In the genomic region with DNA sequence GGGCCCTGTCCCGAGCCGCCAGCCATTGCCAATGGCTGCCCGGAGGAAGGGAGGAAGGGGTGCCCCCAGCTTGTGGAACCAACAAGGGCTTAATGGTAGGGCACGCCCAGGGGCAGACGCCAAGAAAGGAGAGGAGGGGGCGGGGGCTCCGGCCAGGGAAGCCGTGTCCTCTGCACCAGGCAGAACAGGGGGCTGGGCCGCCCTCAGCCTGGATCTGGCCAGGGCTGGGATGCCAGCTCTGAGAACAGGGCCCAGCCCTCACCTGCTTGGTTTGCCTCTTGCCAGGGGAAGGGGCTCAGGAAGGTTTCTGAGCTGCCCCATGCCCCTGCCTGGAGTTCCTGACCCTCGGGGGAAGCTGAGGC, we compare ENCODE assay signal across 34 cellular contexts. TPM values are rescaled to one million over a fixed set of nuclear protein-coding genes. Genes with fewer than 3 reads are reported as not detected.
DNase-seq lines count a peak whose midpoint lies in the region; ATAC-seq and TF ChIP-seq lines count a peak whose summit lies in the region.
"Had no signal": no experiment of that assay in that cellular context is flagged by ENCODE, and none has a peak within 500 bp of the region (broad histone marks: within the 10 kb centered on the region; RNA-seq: fewer than 3 reads in every experiment).

No MANE protein-coding gene starts in this region.

- H3K36me3 Mint-ChIP-seq in glutamatergic neuron (ENCODE audit: unreplicated experiment): no peaks in the 10 kb centered on the region
- H3K36me3 Mint-ChIP-seq: activated naive CD8-positive, alpha-beta T cell treated with anti-CD3 and anti-CD28 coated beads for 36 hours; immature natural killer cell had no signal

- no peak overlapping the region for H3K27ac Mint-ChIP-seq in glutamatergic neuron (ENCODE audit: unreplicated experiment)
- H3K27ac Mint-ChIP-seq: activated naive CD8-positive, alpha-beta T cell treated with anti-CD3 and anti-CD28 coated beads for 36 hours; immature natural killer cell had no signal

- peak overlapping the region; percentile 94 for H2BK12ac ChIP-seq in neuronal stem cell (ENCODE audit: low read length)

- no peak overlapping the region for H2AFZ ChIP-seq in neuronal stem cell (ENCODE audit: low read length)

- TF ChIP-seq CTCF in 22Rv1 (IDR thresholded peaks at IDR 0.05): no peak
- no peak for TF ChIP-seq CTCF in glutamatergic neuron (IDR thresholded peaks at IDR 0.05; ENCODE audit: partially characterized antibody, unreplicated experiment)
- TF ChIP-seq CTCF in spleen (IDR thresholded peaks at IDR 0.05 in 8 of 11, conservative IDR thresholded peaks at IDR 0.05 in 3 of 11): no peak

- peak; percentile 76 for DNase-seq in H7
- DNase-seq in glutamatergic neuron: peak; percentile 21
- DNase-seq in neuronal stem cell (ENCODE audit: low spot score): no peak
- no peak for DNase-seq in RPMI8226
- DNase-seq in spleen: no peak
- DNase-seq in NCI-H1930 (lab: John Stamatoyannopoulos, UW): no peak
- DNase-seq: activated CD4-positive, alpha-beta T cell treated with anti-CD3 and anti-CD28 coated beads for 48 hours; activated CD8-positive, alpha-beta memory T cell treated with anti-CD3 and anti-CD28 coated beads for 24 hours; activated effector memory CD4-positive, alpha-beta T cell treated with Interleukin-2 at 50 U/mL for 16 hours; activated naive CD8-positive, alpha-beta T cell treated with anti-CD3 and anti-CD28 coated beads for 36 hours; aorta; COR-L47; cortex of kidney; DMS79; esophagus squamous epithelium; foreskin melanocyte; GDM1; hippocampal formation; immature natural killer cell; KG1; NCI-H1105 treated with DMSO at 0.1 percent for 48 hours; NCI-H2029 treated with DMSO at 0.1 percent for 48 hours; NCI-H2227 treated with DMSO at 0.1 percent for 48 hours; NCI-H69; stimulated activated CD4-positive, alpha-beta T cell treated with anti-CD3 and anti-CD28 coated beads, Interleukin-4, amount 100 ng/mL, for 4 hours; stimulated activated naive CD4-positive, alpha-beta T cell; testis had no signal

- intact Hi-C loops in spleen (cut with DNase I; ENCODE audit: low total_unique reads): no loop called here

- H3K4me1 ChIP-seq in neuronal stem cell (ENCODE audit: control insufficient read depth in 2 of 2, insufficient read depth in 1 of 2, low read depth in 1 of 2, low read length in 2 of 2): peaks cover 25 to 33% of the 10 kb centered on the region in 2 donors
- H3K4me1 ChIP-seq in spleen: peaks cover 10 to 51% (median 33%) of the 10 kb centered on the region in 6 donors
- H3K4me1 ChIP-seq: HAP-1 had no signal

- H2BK15ac ChIP-seq in neuronal stem cell (ENCODE audit: low read length): peak overlapping the region; percentile 62

- H3K9me3 Mint-ChIP-seq in glutamatergic neuron (ENCODE audit: unreplicated experiment): peaks cover 9% of the 10 kb centered on the region
- H3K9me3 Mint-ChIP-seq: activated naive CD8-positive, alpha-beta T cell treated with anti-CD3 and anti-CD28 coated beads for 36 hours; immature natural killer cell; nephron had no signal

- peak overlapping the region; percentile 9 for H2BK120ac ChIP-seq in neuronal stem cell (ENCODE audit: low read depth, low read length)

- H3K36me3 ChIP-seq in H7 (replicated peaks; ENCODE audit: control insufficient read depth, insufficient read depth, low read length): no peaks in the 10 kb centered on the region
- H3K36me3 ChIP-seq in neuronal stem cell (replicated peaks in 1 of 2; ENCODE audit: control insufficient read depth in 2 of 2, insufficient read depth in 2 of 2, low read length in 2 of 2): no peaks in the 10 kb centered on the region
- H3K36me3 ChIP-seq in spleen: no peaks in the 10 kb centered on the region
- H3K36me3 ChIP-seq: esophagus squamous epithelium, HAP-1, MG63, ovary, WERI-Rb-1 had no signal

- H4K91ac ChIP-seq in neuronal stem cell (ENCODE audit: low read depth, low read length, poor library complexity): no peak overlapping the region

- no peak for TF ChIP-seq POLR2A in spleen (IDR thresholded peaks at IDR 0.05)

- no CpG with 5 or more reads among the region's 10 CpGs for WGBS in neuronal stem cell (ENCODE audit: extremely low coverage in 2 of 2, insufficient read length in 2 of 2, insufficient replicate concordance in 1 of 2), 2 donors
- 77 to 92% (median 84%) methylated on average over 7 to 10 of the region's 10 CpGs for WGBS in spleen, 5 donors

- peaks cover 5% of the 10 kb centered on the region for H3K27me3 Mint-ChIP-seq in glutamatergic neuron (ENCODE audit: unreplicated experiment)

- H3K18ac ChIP-seq in neuronal stem cell (ENCODE audit: low read length): peak overlapping the region; percentile 95

- H4K8ac ChIP-seq in neuronal stem cell (ENCODE audit: low read depth, low read length): no peak overlapping the region

- H3K9me3 ChIP-seq in neuronal stem cell (replicated peaks in 1 of 2; ENCODE audit: control insufficient read depth in 2 of 2, insufficient read depth in 1 of 2, low read depth in 1 of 2, low read length in 2 of 2) (no peaks in the 10 kb centered on the region), spleen (no peaks in the 10 kb centered on the region)
- H3K9me3 ChIP-seq: esophagus squamous epithelium, HAP-1, MG63, ovary, testis had no signal

- peak overlapping the region; percentile 38 for H3K14ac ChIP-seq in neuronal stem cell (ENCODE audit: low read length)

- no peak overlapping the region for H3K4ac ChIP-seq in neuronal stem cell (ENCODE audit: low read length)

- H3K4me1 Mint-ChIP-seq in glutamatergic neuron (ENCODE audit: low read depth, unreplicated experiment): peaks cover 18% of the 10 kb centered on the region
- H3K4me1 Mint-ChIP-seq: activated naive CD8-positive, alpha-beta T cell treated with anti-CD3 and anti-CD28 coated beads for 36 hours had no signal

- H3K27ac ChIP-seq in 22Rv1 (peak overlapping the region; percentile 79), neuronal stem cell (replicated peaks; ENCODE audit: low read length) (no peak overlapping the region), spleen (no peak overlapping the region)
- H3K27ac ChIP-seq: testis, WERI-Rb-1 had no signal

- H2AK5ac ChIP-seq in neuronal stem cell (ENCODE audit: low read depth, low read length): peak overlapping the region; percentile 98

- no peak overlapping the region for H3K4me2 ChIP-seq in neuronal stem cell (ENCODE audit: insufficient read depth, low read length, poor library complexity, severe bottlenecking)

- H3K4me3 ChIP-seq in H7 (ENCODE audit: insufficient read depth, low read depth, low read length) (no peak overlapping the region), neuronal stem cell (ENCODE audit: low read length in 2 of 2) (no peak overlapping the region), spleen (no peak overlapping the region)
- H3K4me3 ChIP-seq: HAP-1, MG63, ovary, testis had no signal

- no peaks in the 10 kb centered on the region for H3K27me3 ChIP-seq in H7 (ENCODE audit: control insufficient read depth, insufficient read depth, low read length)
- peaks cover 0 to 53% (median 0%) of the 10 kb centered on the region in 3 experiments for H3K27me3 ChIP-seq in neuronal stem cell (ENCODE audit: control insufficient read depth in 3 of 3, insufficient read depth in 3 of 3, low read depth in 1 of 3, low read length in 3 of 3)
- H3K27me3 ChIP-seq in spleen (replicated peaks in 1 of 7): peaks cover 0 to 78% (median 0%) of the 10 kb centered on the region in 7 donors
- H3K27me3 ChIP-seq: MG63, ovary, testis had no signal

- peaks cover 6% of the 10 kb centered on the region for H3K79me1 ChIP-seq in neuronal stem cell (ENCODE audit: low read depth, low read length)

- H3K9ac ChIP-seq in neuronal stem cell (ENCODE audit: low read depth, low read length, poor library complexity): no peak overlapping the region

- ATAC-seq in GM21360 (IDR thresholded peaks at IDR 0.05; ENCODE audit: unreplicated experiment): no peak

- no peak overlapping the region for H3K23ac ChIP-seq in neuronal stem cell (ENCODE audit: low read depth, low read length, poor library complexity)

- peak overlapping the region; percentile 11 for H3K4me3 Mint-ChIP-seq in glutamatergic neuron (ENCODE audit: unreplicated experiment)
- H3K4me3 Mint-ChIP-seq: activated naive CD8-positive, alpha-beta T cell treated with anti-CD3 and anti-CD28 coated beads for 36 hours; immature natural killer cell; nephron had no signal

- H2BK5ac ChIP-seq in neuronal stem cell (ENCODE audit: low read length): no peak overlapping the region

RNA-seq across cellular contexts. Expression of a gene that starts 35.8 kb away (rescaled TPM):
- 39.1 and 44.2 TPM in 2 replicates for total RNA-seq in H7 (2014; rRNA removed; shearing (Covaris generic))
- 92.4 TPM for total RNA-seq in glutamatergic neuron (ENCODE audit: unreplicated experiment)
- polyA plus RNA-seq in neuronal stem cell (2013, experiment 1 of 2): 7.2 TPM
- polyA plus RNA-seq in neuronal stem cell (2013, experiment 2 of 2): 7.3 TPM
- 100 to 1,000 TPM in 1 of 7 donors, 10 to 100 TPM in 6; 82.8 to 112 (median 95.0) TPM for total RNA-seq in spleen
- 10 to 100 TPM; 54.9 to 85.1 (median 71.4) TPM for polyA plus RNA-seq in spleen

Comparison
In these comparisons a context has a peak if more than half of its experiments do, and no peak if none do; other contexts are left out.
1. DNase-seq: peak in H7 (single experiment) and glutamatergic neuron (single experiment); none in neuronal stem cell (single experiment), RPMI8226 (single experiment), spleen (single experiment) and NCI-H1930 (0 of 2).